1 cellular context compared by ENCODE assay signal in the genomic region with DNA sequence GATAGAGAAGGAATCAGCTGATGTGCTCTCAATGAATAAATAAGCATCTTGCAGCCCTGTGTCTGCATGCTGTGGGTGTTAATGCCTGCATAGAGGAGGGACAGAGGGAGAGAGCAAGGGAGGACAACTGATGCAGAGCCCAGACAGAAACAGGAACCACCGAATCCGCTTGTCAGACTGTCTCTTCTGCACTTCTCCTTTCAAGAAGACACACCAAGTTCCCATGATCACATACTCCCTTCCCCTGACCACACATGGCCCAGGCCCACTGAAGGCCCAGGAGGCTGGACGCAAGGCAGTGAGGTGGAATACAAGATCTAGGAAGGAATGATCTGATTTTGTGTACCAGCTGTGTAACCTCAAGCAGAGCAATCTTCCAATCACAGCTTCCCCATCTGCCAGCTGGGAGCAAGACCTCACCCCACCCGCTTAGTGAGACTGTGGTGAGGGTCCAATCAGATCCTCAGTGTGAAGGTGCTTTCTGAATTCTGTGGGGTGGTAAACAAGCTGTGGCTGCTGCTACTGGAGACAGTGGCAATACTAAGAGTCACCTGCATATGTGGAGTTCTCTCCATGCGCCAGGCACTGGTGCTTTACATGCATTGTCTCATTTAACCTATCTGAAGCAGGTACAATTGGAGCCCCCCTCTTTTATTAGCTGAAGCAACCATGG.
A peak's percentile ranks its signal among the peaks of the same experiment; 100 is the strongest.
TF ChIP-seq lines count a peak whose summit lies in the region.

No MANE protein-coding gene starts in this region.

TF ChIP-seq in K562, 482 proteins besides CTCF, POLR2A, EP300 and RAD21:
- TF ChIP-seq SPI1 (IDR thresholded peaks at IDR 0.05; ENCODE audit: borderline replicate concordance, low read depth, low read length) (0 out of 2 replicates have a peak, but pooled peaks have one; percentile 31), HNRNPUL1 (IDR thresholded peaks at IDR 0.05; ENCODE audit: low read length) (no peak)
